Comparison of ENCODE assay signal across 8 cellular contexts in the genomic region with DNA sequence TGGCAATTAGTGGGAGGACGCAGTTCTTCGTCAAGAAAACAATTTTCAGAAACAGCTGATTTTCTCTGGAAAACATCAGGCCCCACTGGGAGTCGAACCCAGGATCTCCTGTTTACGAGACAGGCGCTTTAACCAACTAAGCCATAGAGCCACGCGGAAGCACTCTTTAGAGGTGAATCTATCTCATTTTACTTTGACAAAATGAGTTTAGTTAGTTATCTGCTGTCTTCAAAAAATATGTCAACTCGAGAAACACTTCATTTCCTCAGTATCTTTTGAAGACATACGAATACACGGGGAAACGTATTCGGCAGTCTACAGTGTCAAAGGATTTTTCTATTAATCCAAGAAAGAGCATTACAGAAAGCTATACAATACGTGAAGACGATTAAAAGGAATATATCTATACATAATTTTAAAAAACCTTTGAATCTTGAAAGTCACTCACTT. TPM values are rescaled to one million over a fixed set of nuclear protein-coding genes. Genes with fewer than 3 reads are reported as not detected.
DNase-seq lines count a peak whose midpoint lies in the region; ATAC-seq, FAIRE-seq and TF ChIP-seq lines count a peak whose summit lies in the region.

No MANE protein-coding gene starts in this region.

- ATAC-seq in A549: peak; percentile 15 to 42; a peak in 3 of 6 replicates
- peak; percentile 41 for ATAC-seq in GM19395 (IDR thresholded peaks at IDR 0.05; ENCODE audit: unreplicated experiment)

- H3K27me3 ChIP-seq in osteoblast (ENCODE audit: insufficient read depth, low read length): no peaks in the 10 kb centered on the region
- H3K27me3 ChIP-seq in adrenal gland: peaks cover 25% of the 10 kb centered on the region
- H3K27me3 ChIP-seq in prostate gland (replicated peaks; ENCODE audit: insufficient read depth): peaks cover 2% of the 10 kb centered on the region

- no peak for FAIRE-seq in A549 (lab: Jason Lieb, UNC)

- TF ChIP-seq POLR2A in A549 (IDR thresholded peaks at IDR 0.05; ENCODE audit: low read length): no peak
- no peak for TF ChIP-seq POLR2A in adrenal gland (IDR thresholded peaks at IDR 0.05)
- TF ChIP-seq POLR2A in prostate gland (IDR thresholded peaks at IDR 0.05): no peak

- POLR2A ChIA-PET in A549 (lab: Yijun Ruan, JAX): interaction anchor here (0.5 to 1.5 kb wide), 15 partner anchors 14 to 1237 kb away, joined by 3 to 14 read pairs (median 3); a partner anchor contains a TSS

- no peaks in the 10 kb centered on the region for H3K79me2 ChIP-seq in osteoblast (ENCODE audit: insufficient read depth, low read length)

- TF ChIP-seq CTCF in A549 (IDR thresholded peaks at IDR 0.05) (no peak), osteoblast (IDR thresholded peaks at IDR 0.05; ENCODE audit: extremely low read depth, low read depth, low read length) (no peak), adrenal gland (IDR thresholded peaks at IDR 0.05) (no peak), prostate gland (IDR thresholded peaks at IDR 0.05) (no peak)

- H4K20me1 ChIP-seq in osteoblast (ENCODE audit: insufficient read depth, low read length): no peaks in the 10 kb centered on the region

- CTCF ChIA-PET in A549 (lab: Yijun Ruan, JAX): no interaction called here

- H3K9me3 ChIP-seq in A549: no peaks in the 10 kb centered on the region
- no peaks in the 10 kb centered on the region for H3K9me3 ChIP-seq in osteoblast (ENCODE audit: low read depth, low read length)
- H3K9me3 ChIP-seq in adrenal gland (replicated peaks in 1 of 3): no peaks in the 10 kb centered on the region
- no peaks in the 10 kb centered on the region for H3K9me3 ChIP-seq in prostate gland

- DNase-seq in A549 (ENCODE audit: low read depth in 1 of 2, low spot score in 1 of 2) (peak in 1 of 2 experiments; percentile 76), RKO (ENCODE audit: low spot score) (peak; percentile 26), dermis microvascular lymphatic vessel endothelial cell (ENCODE audit: low read depth in 2 of 2) (peak; percentile 17 to 60), osteoblast (ENCODE audit: insufficient read length, low spot score, missing footprints) (no peak), adrenal gland (no peak), NK-92 (lab: John Stamatoyannopoulos, UW; ENCODE audit: unreplicated experiment) (no peak), prostate gland (ENCODE audit: low spot score) (no peak)

- intact Hi-C loops in adrenal gland (cut with DNase I) (no loop called here), prostate gland (cut with DNase I) (no loop called here)

- no peak for TF ChIP-seq RAD21 in A549 (conservative IDR thresholded peaks at IDR 0.05 in 1 of 2, IDR thresholded peaks at IDR 0.05 in 1 of 2)

- H3K4me2 ChIP-seq in A549 (peak overlapping the region; percentile 93), osteoblast (ENCODE audit: insufficient read depth, low read length) (peak overlapping the region; percentile 91)

- TF ChIP-seq EP300 in A549 (IDR thresholded peaks at IDR 0.05): no peak

- H3K4me3 ChIP-seq in A549: peak overlapping the region; percentile 62
- H3K4me3 ChIP-seq in osteoblast (ENCODE audit: insufficient read depth, low read length): peak overlapping the region; percentile 82
- H3K4me3 ChIP-seq in adrenal gland: peak overlapping the region in 1 of 4 donors; percentile 44
- peak overlapping the region in 1 of 2 donors; percentile 4 for H3K4me3 ChIP-seq in prostate gland

- H3K27ac ChIP-seq in A549: peak overlapping the region; percentile 85 to 93
- peak overlapping the region; percentile 3 for H3K27ac ChIP-seq in osteoblast (ENCODE audit: low read depth, low read length)
- H3K27ac ChIP-seq in adrenal gland: no peak overlapping the region
- no peak overlapping the region for H3K27ac ChIP-seq in prostate gland

- peak overlapping the region; percentile 97 for H2AFZ ChIP-seq in osteoblast (ENCODE audit: low read length)

- no peaks in the 10 kb centered on the region for H3K36me3 ChIP-seq in osteoblast (ENCODE audit: insufficient read depth, low read length)
- no peaks in the 10 kb centered on the region for H3K36me3 ChIP-seq in adrenal gland (replicated peaks in 1 of 2)
- no peaks in the 10 kb centered on the region for H3K36me3 ChIP-seq in prostate gland

- WGBS in A549 (ENCODE audit: missing lambda C conversion rate): 1% methylated on average over 14 of the region's 14 CpGs
- WGBS in adrenal gland, 4 donors: 30 to 45% (median 40%) methylated on average over 14 of the region's 14 CpGs
- 49% methylated on average over 14 of the region's 14 CpGs for WGBS in prostate gland

- peaks cover 4% of the 10 kb centered on the region; the same call in 2 of the 3 replicates for H3K4me1 ChIP-seq in A549
- H3K4me1 ChIP-seq in osteoblast (ENCODE audit: insufficient read depth, low read length): peaks cover 4% of the 10 kb centered on the region
- H3K4me1 ChIP-seq in adrenal gland (replicated peaks in 1 of 2): no peaks in the 10 kb centered on the region
- H3K4me1 ChIP-seq in prostate gland (replicated peaks): no peaks in the 10 kb centered on the region

TF ChIP-seq in A549, 52 proteins besides CTCF, POLR2A, EP300 and RAD21:
- 0 out of 2 replicates have a peak, but pooled peaks have one; percentile 5 for TF ChIP-seq MAX (IDR thresholded peaks at IDR 0.05)
- no peak for TF ChIP-seq USF2 (IDR thresholded peaks at IDR 0.05)
- TF ChIP-seq, protein P1, sequence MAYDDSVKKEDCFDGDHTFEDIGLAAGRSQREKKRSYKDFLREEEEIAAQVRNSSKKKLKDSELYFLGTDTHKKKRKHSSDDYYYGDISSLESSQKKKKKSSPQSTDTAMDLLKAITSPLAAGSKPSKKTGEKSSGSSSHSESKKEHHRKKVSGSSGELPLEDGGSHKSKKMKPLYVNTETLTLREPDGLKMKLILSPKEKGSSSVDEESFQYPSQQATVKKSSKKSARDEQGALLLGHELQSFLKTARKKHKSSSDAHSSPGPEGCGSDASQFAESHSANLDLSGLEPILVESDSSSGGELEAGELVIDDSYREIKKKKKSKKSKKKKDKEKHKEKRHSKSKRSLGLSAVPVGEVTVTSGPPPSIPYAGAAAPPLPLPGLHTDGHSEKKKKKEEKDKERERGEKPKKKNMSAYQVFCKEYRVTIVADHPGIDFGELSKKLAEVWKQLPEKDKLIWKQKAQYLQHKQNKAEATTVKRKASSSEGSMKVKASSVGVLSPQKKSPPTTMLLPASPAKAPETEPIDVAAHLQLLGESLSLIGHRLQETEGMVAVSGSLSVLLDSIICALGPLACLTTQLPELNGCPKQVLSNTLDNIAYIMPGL (CRISPR knock-in tag; IDR thresholded peaks at IDR 0.05; ENCODE audit: borderline replicate concordance): 0 out of 2 replicates have a peak, but pooled peaks have one; percentile 15
- TF ChIP-seq SREBF2 (IDR thresholded peaks at IDR 0.05): peak; percentile 61
- TF ChIP-seq, protein P2, sequence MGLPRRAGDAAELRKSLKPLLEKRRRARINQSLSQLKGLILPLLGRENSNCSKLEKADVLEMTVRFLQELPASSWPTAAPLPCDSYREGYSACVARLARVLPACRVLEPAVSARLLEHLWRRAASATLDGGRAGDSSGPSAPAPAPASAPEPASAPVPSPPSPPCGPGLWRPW (IDR thresholded peaks at IDR 0.05): no peak

RNA-seq across cellular contexts. Expression of gene GPX6, which starts 26.7 kb away (rescaled TPM):
- polyA plus RNA-seq in A549 (2011; rRNA removed) (not detected in 2 replicates), A549 (2017; fragmentation: RNase III; extraction: RNeasy Plus Mini Kit Qiagen cat#74134 plus additional on column Dnase treatment) (not detected in 3 replicates), adrenal gland (not detected)
- not detected in 2 replicates for polyA plus RNA-seq in A549 (2012; cell fraction: cytosol; rRNA removed)
- not detected in 2 replicates for polyA plus RNA-seq in A549 (2012; cell fraction: nucleus; rRNA removed)
- not detected in 2 replicates for polyA minus RNA-seq in A549 (2011; rRNA and poly(A)+ RNA removed)
- total RNA-seq in dermis microvascular lymphatic vessel endothelial cell (not detected in 2 replicates), osteoblast (not detected in 2 replicates), adrenal gland (not detected), prostate gland (under 1 TPM in 1 of 2 donors, not detected in 1; 0.40 TPM)

RNA-seq across cellular contexts. Expression of gene GPX5, which starts 36.7 kb away (rescaled TPM):
- polyA plus RNA-seq in A549 (2011; rRNA removed): not detected in 2 replicates
- polyA plus RNA-seq in A549 (2012; cell fraction: cytosol; rRNA removed): not detected in 2 replicates
- polyA plus RNA-seq in A549 (2012; cell fraction: nucleus; rRNA removed): not detected in 2 replicates
- not detected in 3 replicates for polyA plus RNA-seq in A549 (2017; fragmentation: RNase III; extraction: RNeasy Plus Mini Kit Qiagen cat#74134 plus additional on column Dnase treatment)
- polyA minus RNA-seq in A549 (2011; rRNA and poly(A)+ RNA removed): not detected in 2 replicates
- total RNA-seq in dermis microvascular lymphatic vessel endothelial cell: not detected in 2 replicates
- not detected in 2 replicates for total RNA-seq in osteoblast
- not detected for total RNA-seq in adrenal gland
- not detected for polyA plus RNA-seq in adrenal gland
- total RNA-seq in prostate gland: not detected

RNA-seq across cellular contexts. Expression of gene ZSCAN23, which starts 45.6 kb away (rescaled TPM):
- not detected in 2 replicates for polyA plus RNA-seq in A549 (2011; rRNA removed)
- polyA plus RNA-seq in A549 (2012; cell fraction: cytosol; rRNA removed): not detected in 2 replicates
- polyA plus RNA-seq in A549 (2012; cell fraction: nucleus; rRNA removed): not detected in 2 replicates
- not detected in 3 replicates for polyA plus RNA-seq in A549 (2017; fragmentation: RNase III; extraction: RNeasy Plus Mini Kit Qiagen cat#74134 plus additional on column Dnase treatment)
- polyA minus RNA-seq in A549 (2011; rRNA and poly(A)+ RNA removed): not detected in 2 replicates
- under 0.01 and 0.26 TPM in 2 replicates for total RNA-seq in dermis microvascular lymphatic vessel endothelial cell
- 6.9 and 7.4 TPM in 2 replicates for total RNA-seq in osteoblast
- 1 to 10 TPM in 7 of 8 donors, under 1 TPM in 1; 0.24 to 4.2 (median 2.6) TPM for total RNA-seq in adrenal gland
- 1 to 10 TPM in 2 of 3 donors, under 1 TPM in 1; 0.13 to 1.6 (median 1.5) TPM for polyA plus RNA-seq in adrenal gland
- total RNA-seq in prostate gland: 1 to 10 TPM; 5.3 to 5.7 TPM

Comparison
In these comparisons a context has a peak if more than half of its experiments do, and no peak if none do; other contexts are left out.
1. DNase-seq: peak in RKO (single experiment) and dermis microvascular lymphatic vessel endothelial cell (2 of 2); none in osteoblast (single experiment), adrenal gland (0 of 7), NK-92 (single experiment) and prostate gland (single experiment).
2. H3K27ac ChIP-seq: peak in A549 (2 of 2) and osteoblast (single experiment); none in adrenal gland (0 of 5) and prostate gland (0 of 2).